Comparison of ENCODE assay signal across 5 cellular contexts in genomic region chr17:27254802-27255201, GRCh38. TPM values are rescaled to one million over a fixed set of nuclear protein-coding genes. Genes with fewer than 3 reads are reported as not detected.
DNase-seq lines count a peak whose midpoint lies in the region; ATAC-seq, FAIRE-seq and TF ChIP-seq lines count a peak whose summit lies in the region.
"Not testable (repeated sequence)": the region's sequence is repeated elsewhere in the genome, so short reads cannot be mapped to it uniquely, and the experiment has no call there.

No MANE protein-coding gene starts in this region.

- POLR2A ChIA-PET in A549 (lab: Yijun Ruan, JAX); HEK293 (lab: Yijun Ruan, JAX); K562 (lab: Yijun Ruan, JAX): not testable (repeated sequence)

- BruUV-seq in K562 (replicated peaks; lab: Mats Ljungman, UMichigan) = not testable (repeated sequence)

- FAIRE-seq in A549 (lab: Jason Lieb, UNC); K562 (lab: Jason Lieb, UNC): not testable (repeated sequence)

- CTCF ChIA-PET in A549 (lab: Yijun Ruan, JAX) = interaction anchor here (1.0 kb wide), 1 partner anchor 18 kb away, joined by 4 read pairs; no protein-coding TSS in a partner anchor
- CTCF ChIA-PET in HEK293 (lab: Yijun Ruan, JAX); K562 (lab: Yijun Ruan, JAX; ENCODE audit: low intra/inter-chr PET ratio): not testable (repeated sequence)

- H2AFZ ChIP-seq in K562 (ENCODE audit: low read depth, low read length) = not testable (repeated sequence)

- not testable (repeated sequence) for H3K9me3 ChIP-seq in A549; HEK293 (ENCODE audit: control insufficient read depth, insufficient read depth, low read depth, low read length); K562 (replicated peaks; ENCODE audit: control insufficient read depth, insufficient read depth, low read depth, low read length); lower lobe of right lung

- not testable (repeated sequence) for H3K4me3 ChIP-seq in A549; HEK293 (ENCODE audit: low read depth, low read length); K562; lower lobe of right lung

- H3K79me2 ChIP-seq in K562 (ENCODE audit: control insufficient read depth, insufficient read depth, low read length) = not testable (repeated sequence)

- TF ChIP-seq EP300 in A549 (IDR thresholded peaks at IDR 0.05); K562 (IDR thresholded peaks at IDR 0.05; ENCODE audit: low read length): not testable (repeated sequence)

- H3K4me3 Mint-ChIP-seq in activated naive CD8-positive, alpha-beta T cell treated with anti-CD3 and anti-CD28 coated beads for 36 hours = not testable (repeated sequence)

- not testable (repeated sequence) for H3K27me3 ChIP-seq in K562 (ENCODE audit: control insufficient read depth in 2 of 2, insufficient read depth in 2 of 2, low read length in 2 of 2); lower lobe of right lung (ENCODE audit: low read depth)

- in situ Hi-C loops in K562 (cut with MboI) = not testable (repeated sequence)

- not testable (repeated sequence) for H3K36me3 Mint-ChIP-seq in activated naive CD8-positive, alpha-beta T cell treated with anti-CD3 and anti-CD28 coated beads for 36 hours

- intact Hi-C loops in K562 (cut with micrococcal nuclease) = not testable (repeated sequence)
- intact Hi-C loops in lower lobe of right lung (cut with DNase I) = loop anchor here (5.0 kb wide), 1 partner anchor 37 kb away; the partner anchor contains the start of gene WSB1

- ATAC-seq in A549, K562, lower lobe of right lung: not testable (repeated sequence)

- not testable (repeated sequence) for H3K9me1 ChIP-seq in K562 (ENCODE audit: control insufficient read depth, insufficient read depth, low read length)

- not testable (repeated sequence) for H3K27me3 Mint-ChIP-seq in activated naive CD8-positive, alpha-beta T cell treated with anti-CD3 and anti-CD28 coated beads for 36 hours

- not testable (repeated sequence) for H3K9me3 Mint-ChIP-seq in activated naive CD8-positive, alpha-beta T cell treated with anti-CD3 and anti-CD28 coated beads for 36 hours

- H4K20me1 ChIP-seq in K562 (replicated peaks; ENCODE audit: control insufficient read depth, insufficient read depth, low read length) = not testable (repeated sequence)

- H3K27ac ChIP-seq in A549; HEK293 (ENCODE audit: extremely low read depth, low read depth, low read length); K562 (ENCODE audit: extremely low read depth, low read depth, low read length): not testable (repeated sequence)
- H3K27ac ChIP-seq in lower lobe of right lung = peak overlapping the region; percentile 71

- not testable (repeated sequence) for DNase-seq in A549 (ENCODE audit: low read depth in 1 of 2, low spot score in 1 of 2); activated naive CD8-positive, alpha-beta T cell treated with anti-CD3 and anti-CD28 coated beads for 36 hours; K562 (ENCODE audit: extremely low read depth in 1 of 4, low spot score in 3 of 4); lower lobe of right lung

- H3K4me1 ChIP-seq in A549 (peaks cover 20% of the 10 kb centered on the region), lower lobe of right lung (peaks cover 17% of the 10 kb centered on the region)
- H3K4me1 ChIP-seq in HEK293 (ENCODE audit: control insufficient read depth, insufficient read depth, low read length); K562 (replicated peaks in 1 of 2; ENCODE audit: control insufficient read depth in 2 of 2, insufficient read depth in 2 of 2, low read length in 2 of 2): not testable (repeated sequence)

- H3K4me1 Mint-ChIP-seq in activated naive CD8-positive, alpha-beta T cell treated with anti-CD3 and anti-CD28 coated beads for 36 hours = not testable (repeated sequence)

- TF ChIP-seq RAD21 in A549 (conservative IDR thresholded peaks at IDR 0.05 in 1 of 2, IDR thresholded peaks at IDR 0.05 in 1 of 2); K562 (CRISPR knock-in tag; conservative IDR thresholded peaks at IDR 0.05 in 1 of 2, IDR thresholded peaks at IDR 0.05 in 1 of 2): not testable (repeated sequence)

- H3K9ac ChIP-seq in K562 (ENCODE audit: insufficient read depth in 1 of 2, low read depth in 2 of 2, low read length in 2 of 2) = not testable (repeated sequence)

- 76% methylated on average over 4 of the region's 4 CpGs for WGBS in A549 (ENCODE audit: missing lambda C conversion rate)
- WGBS in K562 (ENCODE audit: insufficient coverage, low coverage, missing lambda C conversion rate) = 20% methylated on average over 4 of the region's 4 CpGs

- TF ChIP-seq CTCF in A549 (IDR thresholded peaks at IDR 0.05); HEK293 (tag by site-specific recombination; IDR thresholded peaks at IDR 0.05); K562 (IDR thresholded peaks at IDR 0.05 in 2 of 3, conservative IDR thresholded peaks at IDR 0.05 in 1 of 3; ENCODE audit: insufficient read depth in 2 of 3, low read depth in 1 of 3, low read length in 3 of 3); lower lobe of right lung (IDR thresholded peaks at IDR 0.05): not testable (repeated sequence)

- H3K27ac Mint-ChIP-seq in activated naive CD8-positive, alpha-beta T cell treated with anti-CD3 and anti-CD28 coated beads for 36 hours = peak overlapping the region; percentile 55

- H3K36me3 ChIP-seq in HEK293 (ENCODE audit: control insufficient read depth in 2 of 2, insufficient read depth in 1 of 2, low read length in 2 of 2); K562 (ENCODE audit: control insufficient read depth, insufficient read depth, low read length); lower lobe of right lung: not testable (repeated sequence)

- TF ChIP-seq POLR2A in A549 (IDR thresholded peaks at IDR 0.05; ENCODE audit: low read length); K562 (conservative IDR thresholded peaks at IDR 0.05): not testable (repeated sequence)

- H3K4me2 ChIP-seq in A549; K562 (ENCODE audit: insufficient read depth, low read length): not testable (repeated sequence)

TF ChIP-seq in A549, 52 proteins besides CTCF, POLR2A, EP300 and RAD21:
- 0 out of 2 replicates have a peak, but pooled peaks have one; percentile 33 for TF ChIP-seq KDM1A (IDR thresholded peaks at IDR 0.05; ENCODE audit: low read depth)

TF ChIP-seq in HEK293, 187 proteins besides CTCF, POLR2A, EP300 and RAD21:
- peak; percentile 63 for TF ChIP-seq ZNF146 (tag by site-specific recombination; IDR thresholded peaks at IDR 0.05)
TF ChIP-seq in HEK293: peak in this region for 1; not testable (repeated sequence) for 186.

TF ChIP-seq in K562, 482 proteins besides CTCF, POLR2A, EP300 and RAD21:
- TF ChIP-seq ZNF146 (CRISPR knock-in tag; IDR thresholded peaks at IDR 0.05; ENCODE audit: unreplicated experiment) (peak; percentile 93), KDM1A (IDR thresholded peaks at IDR 0.05) (0 out of 4 replicates have a peak, but pooled peaks of 1 of the 2 experiments have one; percentile 10)

RNA-seq across cellular contexts. Expression of gene WSB1, which starts 39.1 kb away (rescaled TPM):
- polyA plus RNA-seq in A549 (2011; rRNA removed) (107 and 111 TPM in 2 replicates), A549 (2017; fragmentation: RNase III; extraction: RNeasy Plus Mini Kit Qiagen cat#74134 plus additional on column Dnase treatment) (41.1 to 50.7 TPM (median 46.0 TPM) in 3 replicates), K562 (2011; rRNA removed) (164 and 229 TPM in 2 replicates), K562 (2014; fragmentation: Illumina TruSeq; extraction: Trizol) (81.1 and 94.7 TPM in 2 replicates), K562 (2014; fragmentation: Nextera tagmentation; extraction: Ambion mirVana) (10 to 100 TPM; 22.8 to 29.8 TPM), K562 (2014; rRNA removed) (118 and 163 TPM in 2 replicates)
- 81.8 and 97.0 TPM in 2 replicates for polyA plus RNA-seq in A549 (2012; cell fraction: cytosol; rRNA removed)
- polyA plus RNA-seq in A549 (2012; cell fraction: nucleus; rRNA removed) = 137 and 157 TPM in 2 replicates
- 31.2 and 45.5 TPM in 2 replicates for polyA minus RNA-seq in A549 (2011; rRNA and poly(A)+ RNA removed)
- total RNA-seq in activated naive CD8-positive, alpha-beta T cell treated with anti-CD3 and anti-CD28 coated beads for 36 hours = 100 to 1,000 TPM; 113 to 126 TPM
- total RNA-seq in K562 (2011; cell fraction: chromatin; rRNA removed; ENCODE audit: low replicate concordance) = 209 and 630 TPM in 2 replicates
- 107 and 151 TPM in 2 replicates for total RNA-seq in K562 (2011; cell fraction: nucleolus; rRNA removed)
- 261 and 301 TPM in 2 replicates for total RNA-seq in K562 (2011; cell fraction: nucleoplasm; rRNA removed)
- total RNA-seq in K562 (2014; rRNA removed) (51.1 and 51.8 TPM in 2 replicates), K562 (2014; rRNA removed; fragmentation: Illumina TruSeq; extraction: Trizol) (91.0 and 106 TPM in 2 replicates), K562 (2015; rRNA removed; fragmentation: Illumina TruSeq; extraction: Trizol) (68.1 and 75.0 TPM in 2 replicates), K562 (2021) (91.7 and 100 TPM in 2 replicates), lower lobe of right lung (282 TPM)
- polyA plus RNA-seq in K562 (2011; cell fraction: cytosol; rRNA removed) = 131 and 284 TPM in 2 replicates
- 372 and 557 TPM in 2 replicates for polyA plus RNA-seq in K562 (2011; cell fraction: nucleus; rRNA removed)
- polyA plus RNA-seq in K562 (2012) = 64.3 and 80.1 TPM in 2 replicates
- polyA minus RNA-seq in K562 (2011; rRNA and poly(A)+ RNA removed) = 83.8 and 95.9 TPM in 2 replicates
- 38.2 and 47.6 TPM in 2 replicates for polyA minus RNA-seq in K562 (2011; cell fraction: cytosol; rRNA and poly(A)+ RNA removed)
- polyA minus RNA-seq in K562 (2011; cell fraction: nucleus; rRNA and poly(A)+ RNA removed) = 92.9 and 111 TPM in 2 replicates
